Comparison of ENCODE assay signal across 18 cellular contexts in genomic region chr1:183121609-183122008, GRCh38.
A peak's percentile ranks its signal among the peaks of the same experiment; 100 is the strongest.
DNase-seq lines count a peak whose midpoint lies in the region; ATAC-seq and TF ChIP-seq lines count a peak whose summit lies in the region.
"Had no signal": no experiment of that assay in that cellular context is flagged by ENCODE, and none has a peak within 500 bp of the region (broad histone marks: within the 10 kb centered on the region; RNA-seq: fewer than 3 reads in every experiment).

No MANE protein-coding gene starts in this region.

- no peak overlapping the region for H2AFZ ChIP-seq in OCI-LY1 (ENCODE audit: low read length)
- H2AFZ ChIP-seq: GM23338 had no signal

- H3K79me2 ChIP-seq in OCI-LY1 (ENCODE audit: insufficient read depth, low read length): no peaks in the 10 kb centered on the region

- H3K36me3 Mint-ChIP-seq in CD8-positive, alpha-beta T cell: no peaks in the 10 kb centered on the region
- H3K36me3 Mint-ChIP-seq: CD4-positive, CD25-positive, alpha-beta regulatory T cell had no signal

- peaks cover 31% of the 10 kb centered on the region for H3K4me1 ChIP-seq in OCI-LY1 (ENCODE audit: insufficient read depth, low read length, severe bottlenecking)
- H3K4me1 ChIP-seq in CD8-positive, alpha-beta T cell (ENCODE audit: insufficient read depth, low read length): no peaks in the 10 kb centered on the region

- H3K4me3 ChIP-seq in OCI-LY1 (ENCODE audit: low read depth, low read length, poor library complexity, severe bottlenecking): no peak overlapping the region
- no peak overlapping the region for H3K4me3 ChIP-seq in CD8-positive, alpha-beta T cell (ENCODE audit: low read depth, low read length)
- H3K4me3 ChIP-seq: BLaER1, GM23338 had no signal

- H3F3A ChIP-seq in OCI-LY1 (ENCODE audit: insufficient read depth, low read length): no peaks in the 10 kb centered on the region

- no peak overlapping the region for H3K4me3 Mint-ChIP-seq in CD8-positive, alpha-beta T cell
- H3K4me3 Mint-ChIP-seq: B cell, GM23338, H9 had no signal

- intact Hi-C loops in CD8-positive, alpha-beta T cell (cut with DNase I, micrococcal nuclease): no loop called here

- H3K27ac ChIP-seq in OCI-LY1 (ENCODE audit: low read depth, low read length, poor library complexity, severe bottlenecking): peak overlapping the region; percentile 20
- H3K27ac ChIP-seq in CD8-positive, alpha-beta T cell (ENCODE audit: low read depth, low read length): no peak overlapping the region
- H3K27ac ChIP-seq: 22Rv1, BLaER1, C4-2B had no signal

- DNase-seq in DMS53 (lab: John Stamatoyannopoulos, UW) (peak; percentile 13), DMS53 treated with DMSO at 0.1 percent for 48 hours (lab: John Stamatoyannopoulos, UW; ENCODE audit: unreplicated experiment) (no peak), myocyte (ENCODE audit: low read depth) (peak; percentile 63), SW 1271 (lab: John Stamatoyannopoulos, UW) (no peak)
- DNase-seq in CD8-positive, alpha-beta T cell: no peak
- DNase-seq: Caco-2; CD4-positive, CD25-positive, alpha-beta regulatory T cell; DMS153; DMS79 treated with DMSO at 0.1 percent for 48 hours; GF-D8; H9 had no signal

- ATAC-seq in CD8-positive, alpha-beta T cell: no peak
- ATAC-seq: GM23338, HCT116 had no signal

- H3K9me3 ChIP-seq in OCI-LY1 (ENCODE audit: low read length): no peaks in the 10 kb centered on the region
- no peaks in the 10 kb centered on the region for H3K9me3 ChIP-seq in CD8-positive, alpha-beta T cell (ENCODE audit: low read length)
- H3K9me3 ChIP-seq: BLaER1, Caco-2 had no signal

- CTCF ChIA-PET in CD8-positive, alpha-beta T cell (lab: Charles Lee): no interaction called here

- H3K27me3 ChIP-seq in OCI-LY1 (ENCODE audit: insufficient read depth, low read length): no peaks in the 10 kb centered on the region
- no peaks in the 10 kb centered on the region for H3K27me3 ChIP-seq in CD8-positive, alpha-beta T cell (ENCODE audit: insufficient read depth, low read length)
- H3K27me3 ChIP-seq: BLaER1 had no signal

- no peak overlapping the region for H3K4me2 ChIP-seq in OCI-LY1 (ENCODE audit: low read length)
- H3K4me2 ChIP-seq: GM23338 had no signal

- H3K27me3 Mint-ChIP-seq in CD8-positive, alpha-beta T cell (ENCODE audit: low read depth): no peaks in the 10 kb centered on the region
- H3K27me3 Mint-ChIP-seq: B cell had no signal

- no peaks in the 10 kb centered on the region for H3K4me1 Mint-ChIP-seq in CD8-positive, alpha-beta T cell (ENCODE audit: low read depth)
- H3K4me1 Mint-ChIP-seq: CD4-positive, CD25-positive, alpha-beta regulatory T cell; GM23338; H9 had no signal

- no peak overlapping the region for H3K9ac ChIP-seq in OCI-LY1 (ENCODE audit: low read length)
- H3K9ac ChIP-seq: BLaER1 had no signal

- H3K27ac Mint-ChIP-seq in CD8-positive, alpha-beta T cell: no peak overlapping the region
- H3K27ac Mint-ChIP-seq: B cell; CD4-positive, CD25-positive, alpha-beta regulatory T cell; GM23338 had no signal

- no peaks in the 10 kb centered on the region for H3K9me2 ChIP-seq in OCI-LY1 (ENCODE audit: low read depth, low read length)

- no peaks in the 10 kb centered on the region for H3K9me3 Mint-ChIP-seq in CD8-positive, alpha-beta T cell
- H3K9me3 Mint-ChIP-seq: GM23338, H9 had no signal

- POLR2A ChIA-PET in CD8-positive, alpha-beta T cell (lab: Charles Lee): no interaction called here

- peaks cover 82% of the 10 kb centered on the region for H3K36me3 ChIP-seq in OCI-LY1 (ENCODE audit: insufficient read depth, low read length)
- no peaks in the 10 kb centered on the region for H3K36me3 ChIP-seq in CD8-positive, alpha-beta T cell (ENCODE audit: insufficient read depth, low read length)

- no peak for TF ChIP-seq CTCF in OCI-LY1 (IDR thresholded peaks at IDR 0.05; ENCODE audit: low read length)
- TF ChIP-seq CTCF in CD8-positive, alpha-beta T cell (IDR thresholded peaks at IDR 0.05): no peak

- H4K20me1 ChIP-seq in OCI-LY1 (ENCODE audit: insufficient read depth, low read length): no peaks in the 10 kb centered on the region
- H4K20me1 ChIP-seq: BLaER1 had no signal

Comparison
In these comparisons a context has a peak if more than half of its experiments do, and no peak if none do; other contexts are left out.
1. DNase-seq: peak in DMS53 (single experiment) and myocyte (single experiment); none in DMS53 treated with DMSO at 0.1 percent for 48 hours (single experiment), CD8-positive, alpha-beta T cell (0 of 7) and SW 1271 (0 of 2).